ENCODE assay signal across 10 cellular contexts in the genomic region with DNA sequence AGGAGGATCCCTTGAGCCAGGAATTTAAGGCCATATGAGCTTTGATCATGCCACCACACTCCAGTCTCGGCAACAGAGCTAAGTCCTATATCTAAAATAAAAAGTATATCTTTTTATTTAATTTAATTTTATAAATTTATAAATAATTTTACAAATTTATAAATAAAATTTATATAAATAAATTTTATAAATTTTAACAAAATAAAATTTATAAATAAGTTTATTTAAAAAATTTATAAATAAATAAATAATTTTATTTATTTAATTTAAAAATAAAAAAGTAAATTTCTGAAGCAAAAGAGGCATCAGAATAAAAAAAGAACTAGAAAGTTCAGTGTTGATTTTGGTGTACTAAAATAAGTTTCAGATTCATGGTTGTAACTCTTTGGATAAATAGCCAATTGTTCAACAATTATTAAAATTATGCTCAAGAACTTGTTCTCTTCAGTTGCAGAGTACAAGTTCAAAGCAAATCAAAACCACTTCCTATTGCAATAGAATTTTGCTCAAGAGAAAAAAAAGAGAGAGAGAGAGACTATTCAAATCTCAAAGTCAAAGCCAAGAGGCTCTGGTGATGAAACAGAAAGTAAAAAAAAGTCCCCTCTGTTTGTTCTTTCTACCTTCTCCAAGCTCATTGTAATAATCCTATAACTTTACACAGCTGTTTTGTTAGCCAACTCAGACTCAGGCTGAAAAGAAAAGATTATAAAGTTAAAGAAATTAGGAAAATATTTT.
DNase-seq lines count a peak whose midpoint lies in the region; ATAC-seq and TF ChIP-seq lines count a peak whose summit lies in the region.
"Had no signal": no experiment of that assay in that cellular context is flagged by ENCODE, and none has a peak within 500 bp of the region (broad histone marks: within the 10 kb centered on the region; RNA-seq: fewer than 3 reads in every experiment).

No MANE protein-coding gene starts in this region.

- peak; percentile 93 for ATAC-seq in GM18508 (IDR thresholded peaks at IDR 0.05; ENCODE audit: insufficient read depth, unreplicated experiment)
- no peak for ATAC-seq in GM23338
- ATAC-seq in GM19324 (IDR thresholded peaks at IDR 0.05; ENCODE audit: low FRiP score, unreplicated experiment) = no peak

- H3K27ac Mint-ChIP-seq in GM23338 = no peak overlapping the region
- H3K27ac Mint-ChIP-seq: brain had no signal

- H3K27ac ChIP-seq in GM23338 (ENCODE audit: low read depth) = no peak overlapping the region

- DNase-seq in GM23338 (ENCODE audit: low spot score) (no peak), KBM-7 (peak; percentile 40), fibroblast of pulmonary artery (ENCODE audit: low read depth) (peak; percentile 78), kidney tubule cell (ENCODE audit: low spot score) (no peak), COLO668 (lab: John Stamatoyannopoulos, UW; ENCODE audit: unreplicated experiment) (no peak), nucleus accumbens (lab: John Stamatoyannopoulos, UW) (no peak)
- DNase-seq: kidney glomerular epithelial cell had no signal

- H3K4me1 Mint-ChIP-seq in GM23338 = no peaks in the 10 kb centered on the region; the same call in 2 of the 3 replicates
- H3K4me1 Mint-ChIP-seq: brain had no signal

- peaks cover 5% of the 10 kb centered on the region; the same call in 1 of the 2 replicates for H3K36me3 ChIP-seq in GM23338 (ENCODE audit: insufficient read depth)

- H3K27me3 Mint-ChIP-seq in GM23338 (ENCODE audit: insufficient read depth, low read depth, poor library complexity) = no peaks in the 10 kb centered on the region
- H3K27me3 Mint-ChIP-seq: brain had no signal

- H3K4me1 ChIP-seq in GM23338 (ENCODE audit: insufficient read depth) = no peaks in the 10 kb centered on the region

- no peaks in the 10 kb centered on the region for H3K9me2 ChIP-seq in GM23338 (ENCODE audit: insufficient read depth)

- no peak overlapping the region for H3K4me3 Mint-ChIP-seq in GM23338

- H4K20me1 ChIP-seq in GM23338 (replicated peaks; ENCODE audit: insufficient read depth) = no peaks in the 10 kb centered on the region

- no peak overlapping the region for H3K4me3 ChIP-seq in GM23338
- no peak overlapping the region for H3K4me3 ChIP-seq in fibroblast of pulmonary artery (replicated peaks; ENCODE audit: low read depth, low read length)

- no peaks in the 10 kb centered on the region for H3K27me3 ChIP-seq in GM23338 (ENCODE audit: insufficient read depth)

- in situ Hi-C loops in KBM-7 (cut with MboI; ENCODE audit: low pct_unique_long_range_greater_than_20kb, low sequenced_read_pairs) = no loop called here

- peak overlapping the region; percentile 28; the same call in 1 of the 2 replicates for H2AFZ ChIP-seq in GM23338

- no peak overlapping the region for H3K4me2 ChIP-seq in GM23338

- H3K9me3 Mint-ChIP-seq in GM23338 = peaks cover 18% of the 10 kb centered on the region

- no peaks in the 10 kb centered on the region for H3K79me2 ChIP-seq in GM23338 (replicated peaks; ENCODE audit: insufficient read depth)

- H3K36me3 Mint-ChIP-seq in GM23338 (ENCODE audit: low read depth) = peaks cover 20% of the 10 kb centered on the region; the same call in 2 of the 3 replicates
- H3K36me3 Mint-ChIP-seq: brain had no signal

- no peaks in the 10 kb centered on the region for H3F3A ChIP-seq in GM23338 (replicated peaks; ENCODE audit: low read depth)

- TF ChIP-seq CTCF in GM23338 (conservative IDR thresholded peaks at IDR 0.05; ENCODE audit: low read depth in 2 of 2) (no peak), fibroblast of pulmonary artery (IDR thresholded peaks at IDR 0.05; ENCODE audit: low read length, missing control alignments) (no peak)

TF ChIP-seq in GM23338, 12 proteins besides CTCF, POLR2A, EP300 and RAD21 (continues in another document):
- TF ChIP-seq POLR2AphosphoS5 (IDR thresholded peaks at IDR 0.05; ENCODE audit: low read depth) (no peak), JUNB (IDR thresholded peaks at IDR 0.05; ENCODE audit: unreplicated experiment) (no peak)
- TF ChIP-seq, protein P1, sequence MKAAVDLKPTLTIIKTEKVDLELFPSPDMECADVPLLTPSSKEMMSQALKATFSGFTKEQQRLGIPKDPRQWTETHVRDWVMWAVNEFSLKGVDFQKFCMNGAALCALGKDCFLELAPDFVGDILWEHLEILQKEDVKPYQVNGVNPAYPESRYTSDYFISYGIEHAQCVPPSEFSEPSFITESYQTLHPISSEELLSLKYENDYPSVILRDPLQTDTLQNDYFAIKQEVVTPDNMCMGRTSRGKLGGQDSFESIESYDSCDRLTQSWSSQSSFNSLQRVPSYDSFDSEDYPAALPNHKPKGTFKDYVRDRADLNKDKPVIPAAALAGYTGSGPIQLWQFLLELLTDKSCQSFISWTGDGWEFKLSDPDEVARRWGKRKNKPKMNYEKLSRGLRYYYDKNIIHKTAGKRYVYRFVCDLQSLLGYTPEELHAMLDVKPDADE (IDR thresholded peaks at IDR 0.05) = no peak
- TF ChIP-seq, protein P2, sequence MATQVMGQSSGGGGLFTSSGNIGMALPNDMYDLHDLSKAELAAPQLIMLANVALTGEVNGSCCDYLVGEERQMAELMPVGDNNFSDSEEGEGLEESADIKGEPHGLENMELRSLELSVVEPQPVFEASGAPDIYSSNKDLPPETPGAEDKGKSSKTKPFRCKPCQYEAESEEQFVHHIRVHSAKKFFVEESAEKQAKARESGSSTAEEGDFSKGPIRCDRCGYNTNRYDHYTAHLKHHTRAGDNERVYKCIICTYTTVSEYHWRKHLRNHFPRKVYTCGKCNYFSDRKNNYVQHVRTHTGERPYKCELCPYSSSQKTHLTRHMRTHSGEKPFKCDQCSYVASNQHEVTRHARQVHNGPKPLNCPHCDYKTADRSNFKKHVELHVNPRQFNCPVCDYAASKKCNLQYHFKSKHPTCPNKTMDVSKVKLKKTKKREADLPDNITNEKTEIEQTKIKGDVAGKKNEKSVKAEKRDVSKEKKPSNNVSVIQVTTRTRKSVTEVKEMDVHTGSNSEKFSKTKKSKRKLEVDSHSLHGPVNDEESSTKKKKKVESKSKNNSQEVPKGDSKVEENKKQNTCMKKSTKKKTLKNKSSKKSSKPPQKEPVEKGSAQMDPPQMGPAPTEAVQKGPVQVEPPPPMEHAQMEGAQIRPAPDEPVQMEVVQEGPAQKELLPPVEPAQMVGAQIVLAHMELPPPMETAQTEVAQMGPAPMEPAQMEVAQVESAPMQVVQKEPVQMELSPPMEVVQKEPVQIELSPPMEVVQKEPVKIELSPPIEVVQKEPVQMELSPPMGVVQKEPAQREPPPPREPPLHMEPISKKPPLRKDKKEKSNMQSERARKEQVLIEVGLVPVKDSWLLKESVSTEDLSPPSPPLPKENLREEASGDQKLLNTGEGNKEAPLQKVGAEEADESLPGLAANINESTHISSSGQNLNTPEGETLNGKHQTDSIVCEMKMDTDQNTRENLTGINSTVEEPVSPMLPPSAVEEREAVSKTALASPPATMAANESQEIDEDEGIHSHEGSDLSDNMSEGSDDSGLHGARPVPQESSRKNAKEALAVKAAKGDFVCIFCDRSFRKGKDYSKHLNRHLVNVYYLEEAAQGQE (IDR thresholded peaks at IDR 0.05; ENCODE audit: unreplicated experiment) = no peak

Comparison
In these comparisons a context has a peak if more than half of its experiments do, and no peak if none do; other contexts are left out.
1. DNase-seq: peak in KBM-7 (single experiment) and fibroblast of pulmonary artery (single experiment); none in GM23338 (single experiment), kidney tubule cell (single experiment), COLO668 (single experiment) and nucleus accumbens (0 of 56).